ENCODE assay signal across 8 cellular contexts in genomic region chr1:46489638-46490602, GRCh38. TPM values are rescaled to one million over a fixed set of nuclear protein-coding genes. Genes with fewer than 3 reads are reported as not detected.
A peak's percentile ranks its signal among the peaks of the same experiment; 100 is the strongest.
DNase-seq lines count a peak whose midpoint lies in the region; ATAC-seq and TF ChIP-seq lines count a peak whose summit lies in the region.

Gene DMBX1, plus strand, starts transcription at chr1:46489836. Its CDS starts 17,175 bp downstream, at chr1:46507011.

- no peak for TF ChIP-seq CTCF in heart right ventricle (IDR thresholded peaks at IDR 0.05)
- no peak for TF ChIP-seq CTCF in retinal pigment epithelial cell (conservative IDR thresholded peaks at IDR 0.05; ENCODE audit: low read depth, low read length)

- intact Hi-C loops in heart right ventricle (cut with DNase I) = loop anchor here in 1 of 10 donors (5.0 kb wide), 1 partner anchor 32 kb away; no protein-coding TSS in a partner anchor

- no peak within 1 kb of the TSS for H3K27ac ChIP-seq in heart right ventricle

- H3K36me3 ChIP-seq in heart right ventricle = no peaks in the 10 kb centered on the region

- DNase-seq in GM03348 (ENCODE audit: low spot score) (peak; percentile 89), M059J (ENCODE audit: low read depth) (peak; percentile 27), heart right ventricle (peak in 1 of 2 donors; percentile 20), retinal pigment epithelial cell (ENCODE audit: low read depth) (no peak), activated gamma-delta T cell (lab: John Stamatoyannopoulos, UW) (no peak)
- DNase-seq in activated T-cell treated with anti-CD3 and anti-CD28 coated beads, Interleukin-2, amount 50 U/mL, for 1 hour = peak; percentile 35

- peaks cover 4 to 26% (median 19%) of the 10 kb centered on the region in 9 donors for H3K4me1 ChIP-seq in heart right ventricle

- H3K9me3 ChIP-seq in heart right ventricle = no peaks in the 10 kb centered on the region

- 2% methylated on average over 91 to 93 of the region's 93 CpGs for WGBS in heart right ventricle, 2 donors

- H3K4me3 ChIP-seq in heart right ventricle (peak within 1 kb of the TSS in 9 of 10 donors; percentile 22 to 46 (median 38)), retinal pigment epithelial cell (ENCODE audit: low read length) (peak within 1 kb of the TSS; percentile 47)

- peaks cover 37 to 100% (median 100%) of the 10 kb centered on the region in 7 donors for H3K27me3 ChIP-seq in heart right ventricle

- ATAC-seq in heart right ventricle = peak in 6 of 8 donors; percentile 33 to 66 (median 50)
- no peak for ATAC-seq in GM21367 (IDR thresholded peaks at IDR 0.05; ENCODE audit: unreplicated experiment)
- ATAC-seq in GM21737 (IDR thresholded peaks at IDR 0.05; ENCODE audit: unreplicated experiment) = no peak

RNA-seq across cellular contexts. Expression of gene DMBX1, which starts in this region (rescaled TPM):
- not detected in 2 replicates for total RNA-seq in M059J (2014; rRNA removed; shearing (Covaris generic))
- not detected for total RNA-seq in heart right ventricle
- polyA plus RNA-seq in heart right ventricle = not detected

Comparison
In these comparisons a context has a peak if more than half of its experiments do, and no peak if none do; other contexts are left out.
1. Peak in DNase-seq in M059J; RNA of the gene not detected or under 1 TPM.
2. Peak in ATAC-seq and H3K4me3 ChIP-seq in heart right ventricle; RNA of the gene not detected or under 1 TPM.
3. DNase-seq: peak in GM03348 (single experiment) and activated T-cell treated with anti-CD3 and anti-CD28 coated beads, Interleukin-2, amount 50 U/mL, for 1 hour (single experiment); none in retinal pigment epithelial cell (single experiment) and activated gamma-delta T cell (single experiment).